2 cellular contexts compared by ENCODE assay signal in genomic region chr18:46200178-46201055, GRCh38.
A peak's percentile ranks its signal among the peaks of the same experiment; 100 is the strongest.
TF ChIP-seq lines count a peak whose summit lies in the region.

No MANE protein-coding gene starts in this region.

TF ChIP-seq in HEK293, 187 proteins besides CTCF, POLR2A, EP300 and RAD21 (continues in another document):
- TF ChIP-seq SP7 (tag by site-specific recombination; IDR thresholded peaks at IDR 0.05): peak; percentile 47; the same call in 1 of the 2 replicates
- peak; percentile 31; the same call in 1 of the 2 replicates for TF ChIP-seq ZNF692 (tag by site-specific recombination; IDR thresholded peaks at IDR 0.05)
- TF ChIP-seq FEZF1 (tag by site-specific recombination; IDR thresholded peaks at IDR 0.05): peak; percentile 93
- peak; percentile 91 for TF ChIP-seq ZNF510 (tag by site-specific recombination; IDR thresholded peaks at IDR 0.05; ENCODE audit: insufficient replicate concordance)
- TF ChIP-seq HIC1 (tag by site-specific recombination; IDR thresholded peaks at IDR 0.05): peak; percentile 16; the same call in 1 of the 2 replicates
- peak; percentile 58; the same call in 1 of the 2 replicates for TF ChIP-seq ZNF121 (tag by site-specific recombination; IDR thresholded peaks at IDR 0.05)
- TF ChIP-seq, protein P1, sequence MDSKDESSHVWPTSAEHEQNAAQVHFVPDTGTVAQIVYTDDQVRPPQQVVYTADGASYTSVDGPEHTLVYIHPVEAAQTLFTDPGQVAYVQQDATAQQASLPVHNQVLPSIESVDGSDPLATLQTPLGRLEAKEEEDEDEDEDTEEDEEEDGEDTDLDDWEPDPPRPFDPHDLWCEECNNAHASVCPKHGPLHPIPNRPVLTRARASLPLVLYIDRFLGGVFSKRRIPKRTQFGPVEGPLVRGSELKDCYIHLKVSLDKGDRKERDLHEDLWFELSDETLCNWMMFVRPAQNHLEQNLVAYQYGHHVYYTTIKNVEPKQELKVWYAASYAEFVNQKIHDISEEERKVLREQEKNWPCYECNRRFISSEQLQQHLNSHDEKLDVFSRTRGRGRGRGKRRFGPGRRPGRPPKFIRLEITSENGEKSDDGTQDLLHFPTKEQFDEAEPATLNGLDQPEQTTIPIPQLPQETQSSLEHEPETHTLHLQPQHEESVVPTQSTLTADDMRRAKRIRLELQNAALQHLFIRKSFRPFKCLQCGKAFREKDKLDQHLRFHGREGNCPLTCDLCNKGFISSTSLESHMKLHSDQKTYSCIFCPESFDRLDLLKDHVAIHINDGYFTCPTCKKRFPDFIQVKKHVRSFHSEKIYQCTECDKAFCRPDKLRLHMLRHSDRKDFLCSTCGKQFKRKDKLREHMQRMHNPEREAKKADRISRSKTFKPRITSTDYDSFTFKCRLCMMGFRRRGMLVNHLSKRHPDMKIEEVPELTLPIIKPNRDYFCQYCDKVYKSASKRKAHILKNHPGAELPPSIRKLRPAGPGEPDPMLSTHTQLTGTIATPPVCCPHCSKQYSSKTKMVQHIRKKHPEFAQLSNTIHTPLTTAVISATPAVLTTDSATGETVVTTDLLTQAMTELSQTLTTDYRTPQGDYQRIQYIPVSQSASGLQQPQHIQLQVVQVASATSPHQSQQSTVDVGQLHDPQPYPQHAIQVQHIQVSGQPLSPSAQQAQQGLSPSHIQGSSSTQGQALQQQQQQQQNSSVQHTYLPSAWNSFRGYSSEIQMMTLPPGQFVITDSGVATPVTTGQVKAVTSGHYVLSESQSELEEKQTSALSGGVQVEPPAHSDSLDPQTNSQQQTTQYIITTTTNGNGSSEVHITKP (tag by site-specific recombination; IDR thresholded peaks at IDR 0.05): peak; percentile 27; the same call in 1 of the 2 replicates
- peak; percentile 42; the same call in 1 of the 2 replicates for TF ChIP-seq OSR2 (tag by site-specific recombination; IDR thresholded peaks at IDR 0.05)
- TF ChIP-seq ZNF664 (tag by site-specific recombination; IDR thresholded peaks at IDR 0.05): 0 out of 2 replicates have a peak, but pooled peaks have one; percentile 5
- peak; percentile 85 for TF ChIP-seq ZNF629 (tag by site-specific recombination; IDR thresholded peaks at IDR 0.05)
- TF ChIP-seq ZNF623 (tag by site-specific recombination; IDR thresholded peaks at IDR 0.05): 0 out of 2 replicates have a peak, but pooled peaks have one; percentile 6
- TF ChIP-seq, protein P2, sequence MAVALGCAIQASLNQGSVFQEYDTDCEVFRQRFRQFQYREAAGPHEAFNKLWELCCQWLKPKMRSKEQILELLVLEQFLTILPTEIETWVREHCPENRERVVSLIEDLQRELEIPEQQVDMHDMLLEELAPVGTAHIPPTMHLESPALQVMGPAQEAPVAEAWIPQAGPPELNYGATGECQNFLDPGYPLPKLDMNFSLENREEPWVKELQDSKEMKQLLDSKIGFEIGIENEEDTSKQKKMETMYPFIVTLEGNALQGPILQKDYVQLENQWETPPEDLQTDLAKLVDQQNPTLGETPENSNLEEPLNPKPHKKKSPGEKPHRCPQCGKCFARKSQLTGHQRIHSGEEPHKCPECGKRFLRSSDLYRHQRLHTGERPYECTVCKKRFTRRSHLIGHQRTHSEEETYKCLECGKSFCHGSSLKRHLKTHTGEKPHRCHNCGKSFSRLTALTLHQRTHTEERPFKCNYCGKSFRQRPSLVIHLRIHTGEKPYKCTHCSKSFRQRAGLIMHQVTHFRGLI (tag by site-specific recombination; IDR thresholded peaks at IDR 0.05): peak; percentile 81
- peak; percentile 65 for TF ChIP-seq PRDM6 (tag by site-specific recombination; IDR thresholded peaks at IDR 0.05)

TF ChIP-seq in GM12878, 131 proteins besides CTCF, POLR2A, EP300 and RAD21:
- 0 out of 2 replicates have a peak, but pooled peaks have one; percentile 43 for TF ChIP-seq ATF7 (IDR thresholded peaks at IDR 0.05; ENCODE audit: low read depth)
